13 cellular contexts compared by ENCODE assay signal in the genomic region with DNA sequence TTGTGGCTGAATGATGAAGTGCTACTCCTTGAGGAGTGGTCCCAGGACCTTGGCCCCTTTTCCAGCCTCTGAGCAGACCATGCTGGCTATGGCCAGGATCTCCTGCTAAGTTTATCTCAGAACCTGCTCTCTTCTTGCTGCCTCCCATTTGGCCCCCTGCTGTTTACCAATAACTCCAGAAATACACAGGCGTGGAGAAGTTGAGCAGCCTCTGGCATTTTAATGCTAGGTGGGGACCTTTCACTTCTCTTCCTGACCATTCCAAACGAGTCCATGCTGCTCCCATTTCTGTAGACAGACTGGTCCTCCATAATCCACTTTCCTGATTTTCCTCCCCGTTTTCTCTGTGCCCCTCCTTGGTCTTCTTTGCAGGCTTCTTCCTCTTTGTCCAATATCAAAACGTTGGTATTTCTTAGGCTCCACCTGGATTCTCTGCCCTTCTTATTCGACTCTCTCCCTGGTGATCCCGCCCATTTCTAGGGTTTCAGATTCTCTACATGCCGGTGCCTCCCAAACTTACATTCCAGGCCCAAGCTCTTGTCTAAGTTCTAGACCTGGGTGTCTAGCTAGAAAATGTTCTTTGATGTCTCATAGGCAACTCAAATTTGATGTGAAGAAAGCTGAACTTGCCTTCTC. TPM values are rescaled to one million over a fixed set of nuclear protein-coding genes. Genes with fewer than 3 reads are reported as not detected.
A peak's percentile ranks its signal among the peaks of the same experiment; 100 is the strongest.
DNase-seq lines count a peak whose midpoint lies in the region; ATAC-seq and TF ChIP-seq lines count a peak whose summit lies in the region.
"Had no signal": no experiment of that assay in that cellular context is flagged by ENCODE, and none has a peak within 500 bp of the region (broad histone marks: within the 10 kb centered on the region; RNA-seq: fewer than 3 reads in every experiment).

No MANE protein-coding gene starts in this region.

- H3K4me1 ChIP-seq in iPS-15b (ENCODE audit: control insufficient read depth, insufficient read depth, low read length) (peaks cover 12% of the 10 kb centered on the region), tibial artery (peaks cover 0 to 46% (median 19%) of the 10 kb centered on the region in 4 donors), uterus (no peaks in the 10 kb centered on the region)
- H3K4me1 ChIP-seq: BE2C had no signal

- H3K9ac ChIP-seq in iPS-15b (ENCODE audit: low read depth, low read length), result peak overlapping the region; percentile 27

- peak overlapping the region; percentile 75 to 77 for H3K27ac ChIP-seq in tibial artery
- H3K27ac ChIP-seq in uterus, result no peak overlapping the region
- no peak overlapping the region for H3K27ac ChIP-seq in brain microvascular endothelial cell

- TF ChIP-seq POLR2A in uterus (IDR thresholded peaks at IDR 0.05), result no peak

- H3K4me3 Mint-ChIP-seq in activated T-cell treated with anti-CD3 and anti-CD28 coated beads, Interleukin-2, amount 50 U/mL, for 4 hours, result peak overlapping the region; percentile 74

- in situ Hi-C loops in brain microvascular endothelial cell (cut with HindIII; ENCODE audit: low pct_ligation_motif_present, low sequenced_read_pairs), result no loop called here

- peaks cover 20% of the 10 kb centered on the region for H3K36me3 Mint-ChIP-seq in activated T-cell treated with anti-CD3 and anti-CD28 coated beads, Interleukin-2, amount 50 U/mL, for 4 hours (ENCODE audit: insufficient read depth)

- H3K9me3 ChIP-seq in iPS-15b (ENCODE audit: control insufficient read depth, insufficient read depth, low read length) (no peaks in the 10 kb centered on the region), tibial artery (no peaks in the 10 kb centered on the region), uterus (no peaks in the 10 kb centered on the region)
- H3K9me3 ChIP-seq: BE2C had no signal

- H3K27me3 ChIP-seq in iPS-15b (ENCODE audit: control insufficient read depth, insufficient read depth, low read length) (no peaks in the 10 kb centered on the region), tibial artery (no peaks in the 10 kb centered on the region), uterus (no peaks in the 10 kb centered on the region), brain microvascular endothelial cell (replicated peaks) (no peaks in the 10 kb centered on the region)
- H3K27me3 ChIP-seq: BE2C had no signal

- no peak for DNase-seq in activated T-cell treated with anti-CD3 and anti-CD28 coated beads, Interleukin-2, amount 50 U/mL, for 4 hours
- no peak for DNase-seq in activated T-cell treated with anti-CD3 and anti-CD28 coated beads, Interleukin-2, amount 50 U/mL, for 1 hour
- peak; percentile 13 for DNase-seq in UCSD-AML1 (lab: John Stamatoyannopoulos, UW; ENCODE audit: unreplicated experiment)
- DNase-seq in tibial artery, result no peak
- DNase-seq in uterus, result no peak
- no peak for DNase-seq in HPDE6-E6E7 (ENCODE audit: extremely low spot score)
- DNase-seq in brain microvascular endothelial cell, result no peak
- DNase-seq: BE2C, cerebellar nuclear complex, HCEC 1CT, hippocampal formation, NCI-H524 treated with DMSO at 0.1 percent for 48 hours had no signal

- no peaks in the 10 kb centered on the region for H3K9me3 Mint-ChIP-seq in activated T-cell treated with anti-CD3 and anti-CD28 coated beads, Interleukin-2, amount 50 U/mL, for 4 hours

- ATAC-seq in activated T-cell treated with anti-CD3 and anti-CD28 coated beads, Interleukin-2, amount 50 U/mL, for 4 hours, result no peak

- no peak overlapping the region for H3K4me3 ChIP-seq in iPS-15b (ENCODE audit: low read depth, low read length)
- no peak overlapping the region for H3K4me3 ChIP-seq in tibial artery
- H3K4me3 ChIP-seq in uterus, result no peak overlapping the region
- no peak overlapping the region for H3K4me3 ChIP-seq in brain microvascular endothelial cell (ENCODE audit: low read depth, low read length)

- no peak for TF ChIP-seq CTCF in tibial artery (IDR thresholded peaks at IDR 0.05)
- no peak for TF ChIP-seq CTCF in uterus (IDR thresholded peaks at IDR 0.05)
- no peak for TF ChIP-seq CTCF in brain microvascular endothelial cell (IDR thresholded peaks at IDR 0.05; ENCODE audit: low read depth, low read length, missing control alignments)

- H3K27me3 Mint-ChIP-seq in activated T-cell treated with anti-CD3 and anti-CD28 coated beads, Interleukin-2, amount 50 U/mL, for 4 hours (ENCODE audit: low read depth), result no peaks in the 10 kb centered on the region

- H3K36me3 ChIP-seq in iPS-15b (ENCODE audit: control insufficient read depth, insufficient read depth, low read length) (no peaks in the 10 kb centered on the region), tibial artery (no peaks in the 10 kb centered on the region), uterus (no peaks in the 10 kb centered on the region), brain microvascular endothelial cell (replicated peaks) (no peaks in the 10 kb centered on the region)
- H3K36me3 ChIP-seq: BE2C had no signal

- intact Hi-C loops in tibial artery (cut with DNase I; ENCODE audit: low total_unique reads) (no loop called here), uterus (cut with DNase I; ENCODE audit: low total_unique reads) (no loop called here)

- H3K4me1 Mint-ChIP-seq in activated T-cell treated with anti-CD3 and anti-CD28 coated beads, Interleukin-2, amount 50 U/mL, for 4 hours (ENCODE audit: low read depth), result peaks cover 94% of the 10 kb centered on the region

RNA-seq across cellular contexts. Expression of a gene that starts 33.4 kb away (rescaled TPM):
- total RNA-seq in activated T-cell treated with anti-CD3 and anti-CD28 coated beads, Interleukin-2, amount 50 U/mL, for 4 hours, result 100 to 1,000 TPM; 275 to 314 (median 282) TPM
- 10 to 100 TPM in 3 of 4 donors, 1 to 10 TPM in 1; 2.0 to 42.7 (median 15.5) TPM for total RNA-seq in uterus

Comparison
In these comparisons a context has a peak if more than half of its experiments do, and no peak if none do; other contexts are left out.
1. H3K27ac ChIP-seq: peak in tibial artery (2 of 2); none in uterus (0 of 2) and brain microvascular endothelial cell (single experiment).
2. RNA of a gene that starts 33.4 kb away (total RNA-seq): 275 to 314 TPM in activated T-cell treated with anti-CD3 and anti-CD28 coated beads, Interleukin-2, amount 50 U/mL, for 4 hours; 2.0 to 42.7 TPM in uterus; every median in the first group is over 4 times any median in the second.